Comparison of ENCODE assay signal across 2 cellular contexts in genomic region chr18:3429121-3429520, GRCh38.
TF ChIP-seq lines count a peak whose summit lies in the region.

No MANE protein-coding gene starts in this region.

TF ChIP-seq in GM23338, 12 proteins besides CTCF, POLR2A, EP300 and RAD21:
- TF ChIP-seq ZNF114 (CRISPR knock-in tag; IDR thresholded peaks at IDR 0.05) (no peak), ETS1 (IDR thresholded peaks at IDR 0.05) (no peak), EZH2phosphoT487 (IDR thresholded peaks at IDR 0.05; ENCODE audit: unreplicated experiment) (no peak), EZH2 (IDR thresholded peaks at IDR 0.05; ENCODE audit: low read depth, unreplicated experiment) (no peak), JUNB (IDR thresholded peaks at IDR 0.05; ENCODE audit: unreplicated experiment) (no peak), NANOG (IDR thresholded peaks at IDR 0.05; ENCODE audit: borderline replicate concordance) (no peak), REST (IDR thresholded peaks at IDR 0.05; ENCODE audit: unreplicated experiment) (no peak), ZNF462 (CRISPR knock-in tag; IDR thresholded peaks at IDR 0.05) (no peak), ZNF331 (CRISPR knock-in tag; IDR thresholded peaks at IDR 0.05; ENCODE audit: low read depth) (no peak), CREB1 (CRISPR knock-in tag; IDR thresholded peaks at IDR 0.05; ENCODE audit: low read depth) (no peak), POLR2AphosphoS5 (IDR thresholded peaks at IDR 0.05; ENCODE audit: low read depth) (no peak), STAT1 (IDR thresholded peaks at IDR 0.05; ENCODE audit: unreplicated experiment) (no peak)

TF ChIP-seq in K562, 482 proteins besides CTCF, POLR2A, EP300 and RAD21:
- TF ChIP-seq ZBTB2 (IDR thresholded peaks at IDR 0.05) (no peak), NFE2L1 (tag; IDR thresholded peaks at IDR 0.05; ENCODE audit: borderline replicate concordance, low read depth) (no peak), ZNF655 (CRISPR knock-in tag; IDR thresholded peaks at IDR 0.05) (no peak), MXI1 (IDR thresholded peaks at IDR 0.05; ENCODE audit: low read depth, low read length) (no peak), ZNF740 (CRISPR knock-in tag; IDR thresholded peaks at IDR 0.05) (no peak), ZNF740 (tag; IDR thresholded peaks at IDR 0.05) (no peak), LEF1 (IDR thresholded peaks at IDR 0.05) (no peak), MEF2D (tag; conservative IDR thresholded peaks at IDR 0.05; ENCODE audit: low read depth) (no peak), CLOCK (CRISPR knock-in tag; IDR thresholded peaks at IDR 0.05; ENCODE audit: borderline replicate concordance) (no peak), ZNF280B (CRISPR knock-in tag; IDR thresholded peaks at IDR 0.05) (no peak), ATF1 (CRISPR knock-in tag; IDR thresholded peaks at IDR 0.05) (no peak), ATF1 (tag; IDR thresholded peaks at IDR 0.05) (no peak), BHLHE40 (IDR thresholded peaks at IDR 0.05; ENCODE audit: low read length) (no peak), ZZZ3 (IDR thresholded peaks at IDR 0.05) (no peak), ZNF592 (IDR thresholded peaks at IDR 0.05) (no peak), ZFPM2 (CRISPR knock-in tag; IDR thresholded peaks at IDR 0.05) (no peak), ZNF134 (CRISPR knock-in tag; conservative IDR thresholded peaks at IDR 0.05) (no peak), FIP1L1 (IDR thresholded peaks at IDR 0.05; ENCODE audit: low read depth, low read length, poor library complexity, severe bottlenecking) (no peak)
